In the genomic region with DNA sequence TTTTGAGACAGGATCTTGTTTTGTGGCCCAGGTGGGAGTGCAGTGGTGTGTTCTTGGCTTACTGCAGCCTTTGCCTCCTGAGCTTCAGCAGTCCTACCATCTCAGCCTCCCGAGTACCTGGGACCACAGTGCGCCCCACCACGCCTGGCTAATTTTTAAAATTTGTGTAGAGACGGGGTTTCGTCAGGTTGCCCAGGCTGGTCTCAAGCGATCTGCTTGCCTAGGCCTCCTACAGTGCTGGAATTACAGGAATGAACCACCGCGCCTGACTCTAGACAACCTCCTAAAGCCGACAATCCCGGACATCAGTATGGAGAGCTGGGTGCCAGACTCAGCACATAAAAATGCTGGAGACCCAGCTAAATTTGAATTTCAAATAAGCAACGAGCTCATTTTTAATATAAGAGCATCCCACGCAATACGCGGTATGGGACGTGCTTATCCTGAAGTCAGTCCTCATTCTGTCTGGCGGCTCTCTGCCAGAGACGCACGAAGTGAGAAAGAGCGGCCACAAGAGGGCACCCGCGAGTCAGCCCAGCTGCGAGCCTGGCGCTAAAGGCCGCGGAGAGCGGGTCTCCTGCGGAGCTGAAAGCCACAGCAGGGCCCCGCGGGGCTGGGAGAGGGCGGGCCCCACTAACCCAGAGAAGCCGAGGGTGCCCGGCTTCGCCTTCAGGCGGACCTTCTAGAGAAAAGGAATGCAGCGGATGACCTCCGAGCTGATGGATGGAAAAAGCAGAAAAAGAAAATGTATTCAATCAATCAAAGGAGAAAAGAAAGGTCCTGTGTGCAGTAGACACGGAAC, we compare ENCODE assay signal across 8 cellular contexts. TPM values are rescaled to one million over a fixed set of nuclear protein-coding genes. Genes with fewer than 3 reads are reported as not detected.
DNase-seq lines count a peak whose midpoint lies in the region; ATAC-seq and TF ChIP-seq lines count a peak whose summit lies in the region.

No MANE protein-coding gene starts in this region.

- peak; percentile 99 for TF ChIP-seq CTCF in C4-2B (conservative IDR thresholded peaks at IDR 0.05)

- H3K27ac Mint-ChIP-seq in activated CD4-positive, alpha-beta memory T cell treated with anti-CD3 and anti-CD28 coated beads, Interleukin-2, amount 10 ng/mL, durations not matched to agents 7 days and 5 days, result no peak overlapping the region

- WGBS in mesendoderm (ENCODE audit: extremely low coverage, insufficient coverage, low lambda C conversion rate), result no CpG with 5 or more reads among the region's 37 CpGs

- H3K4me1 ChIP-seq in mesendoderm (ENCODE audit: control insufficient read depth, low read depth, low read length), result no peaks in the 10 kb centered on the region

- no peaks in the 10 kb centered on the region for H3K79me2 ChIP-seq in mesendoderm (ENCODE audit: control insufficient read depth, insufficient read depth, low read length)

- no peak overlapping the region for H3K4me3 ChIP-seq in mesendoderm (ENCODE audit: low read length)

- H2BK120ac ChIP-seq in mesendoderm (ENCODE audit: low read depth, low read length), result no peak overlapping the region

- CTCF ChIA-PET in activated CD4-positive, alpha-beta memory T cell treated with anti-CD3 and anti-CD28 coated beads, Interleukin-2, amount 10 ng/mL, durations not matched to agents 7 days and 5 days (lab: Charles Lee), result interaction anchor here (0.5 to 3.0 kb wide), 38 partner anchors 9 to 804 kb away, joined by 3 to 18 read pairs (median 4); partner anchors contain the start of genes ECHS1, FUOM and PRAP1

- H3K18ac ChIP-seq in mesendoderm (ENCODE audit: low read length), result no peak overlapping the region

- no peaks in the 10 kb centered on the region for H3K79me1 ChIP-seq in mesendoderm (ENCODE audit: low read length)

- peak; percentile 78 for ATAC-seq in HG03439 (IDR thresholded peaks at IDR 0.05; ENCODE audit: unreplicated experiment)

- peaks cover 68% of the 10 kb centered on the region for H3K27me3 Mint-ChIP-seq in activated CD4-positive, alpha-beta memory T cell treated with anti-CD3 and anti-CD28 coated beads, Interleukin-2, amount 10 ng/mL, durations not matched to agents 7 days and 5 days

- DNase-seq in GM19238 (ENCODE audit: insufficient read length, low spot score), result peak; percentile 96
- peak; percentile 36 for DNase-seq in NCI-H748 treated with DMSO at 0.1 percent for 48 hours (lab: John Stamatoyannopoulos, UW)
- DNase-seq in activated CD4-positive, alpha-beta memory T cell treated with anti-CD3 and anti-CD28 coated beads, Interleukin-2, amount 10 ng/mL, durations not matched to agents 7 days and 5 days, result peak; percentile 85
- DNase-seq in ecto neural progenitor cell (ENCODE audit: low spot score), result peak; percentile 90
- DNase-seq in mesendoderm, result peak; percentile 87
- DNase-seq in stimulated activated CD8-positive, alpha-beta memory T cell treated with anti-CD3 and anti-CD28 coated beads, Interleukin-15, amount 100 ng/mL, for 48 hours (ENCODE audit: low read depth in 2 of 2), result peak; percentile 72 to 73

- no peak overlapping the region for H3K9ac ChIP-seq in mesendoderm (ENCODE audit: low read length)

- H2BK5ac ChIP-seq in mesendoderm (ENCODE audit: low read length), result no peak overlapping the region

- no peaks in the 10 kb centered on the region for H3K36me3 ChIP-seq in mesendoderm (ENCODE audit: control insufficient read depth, insufficient read depth, low read length)

- no peaks in the 10 kb centered on the region for H3K9me3 Mint-ChIP-seq in activated CD4-positive, alpha-beta memory T cell treated with anti-CD3 and anti-CD28 coated beads, Interleukin-2, amount 10 ng/mL, durations not matched to agents 7 days and 5 days

- H3K27me3 ChIP-seq in mesendoderm (ENCODE audit: insufficient read depth, low read length, poor library complexity), result peaks cover 27% of the 10 kb centered on the region

- no peak overlapping the region for H3K23ac ChIP-seq in mesendoderm (ENCODE audit: low read length)

- no peak overlapping the region for H2BK15ac ChIP-seq in mesendoderm (replicated peaks; ENCODE audit: low read depth)

- H2AK5ac ChIP-seq in mesendoderm (ENCODE audit: low read length), result no peak overlapping the region

- H3K4me2 ChIP-seq in mesendoderm (ENCODE audit: low read length), result peak overlapping the region; percentile 13

- peaks cover 11% of the 10 kb centered on the region for H3K4me1 Mint-ChIP-seq in activated CD4-positive, alpha-beta memory T cell treated with anti-CD3 and anti-CD28 coated beads, Interleukin-2, amount 10 ng/mL, durations not matched to agents 7 days and 5 days

- H4K5ac ChIP-seq in mesendoderm (ENCODE audit: low read length), result no peak overlapping the region

- POLR2A ChIA-PET in activated CD4-positive, alpha-beta memory T cell treated with anti-CD3 and anti-CD28 coated beads, Interleukin-2, amount 10 ng/mL, durations not matched to agents 7 days and 5 days (lab: Charles Lee), result interaction anchor here (1.2 to 2.8 kb wide), 2 partner anchors 60 to 76 kb away, joined by 4 to 8 read pairs; no protein-coding TSS in a partner anchor

- H4K8ac ChIP-seq in mesendoderm (ENCODE audit: low read depth, low read length), result no peak overlapping the region

- no peaks in the 10 kb centered on the region for H3K36me3 Mint-ChIP-seq in activated CD4-positive, alpha-beta memory T cell treated with anti-CD3 and anti-CD28 coated beads, Interleukin-2, amount 10 ng/mL, durations not matched to agents 7 days and 5 days (ENCODE audit: low read depth)

- no peak overlapping the region for H3K56ac ChIP-seq in mesendoderm (ENCODE audit: low read length)

- no peak overlapping the region for H3K4me3 Mint-ChIP-seq in activated CD4-positive, alpha-beta memory T cell treated with anti-CD3 and anti-CD28 coated beads, Interleukin-2, amount 10 ng/mL, durations not matched to agents 7 days and 5 days

- H3K27ac ChIP-seq in C4-2B (no peak overlapping the region), mesendoderm (ENCODE audit: low read depth, low read length) (no peak overlapping the region)

- H3K4ac ChIP-seq in mesendoderm (ENCODE audit: low read depth, low read length), result no peak overlapping the region

RNA-seq across cellular contexts. Expression of gene CALY, which starts 7.1 kb away (rescaled TPM):
- total RNA-seq in activated CD4-positive, alpha-beta memory T cell treated with anti-CD3 and anti-CD28 coated beads, Interleukin-2, amount 10 ng/mL, durations not matched to agents 7 days and 5 days, result not detected
- polyA plus RNA-seq in mesendoderm (2013, experiment 1 of 2), result 0.51 TPM
- 0.35 TPM for polyA plus RNA-seq in mesendoderm (2013, experiment 2 of 2)

RNA-seq across cellular contexts. Expression of gene PRAP1, which starts 17.6 kb away (rescaled TPM):
- total RNA-seq in activated CD4-positive, alpha-beta memory T cell treated with anti-CD3 and anti-CD28 coated beads, Interleukin-2, amount 10 ng/mL, durations not matched to agents 7 days and 5 days, result not detected
- 0.28 TPM for polyA plus RNA-seq in mesendoderm (2013, experiment 1 of 2)
- polyA plus RNA-seq in mesendoderm (2013, experiment 2 of 2), result 0.35 TPM

RNA-seq across cellular contexts. Expression of gene ZNF511, which starts 20.9 kb away (rescaled TPM):
- total RNA-seq in activated CD4-positive, alpha-beta memory T cell treated with anti-CD3 and anti-CD28 coated beads, Interleukin-2, amount 10 ng/mL, durations not matched to agents 7 days and 5 days, result 10 to 100 TPM; 45.7 to 52.7 TPM
- polyA plus RNA-seq in mesendoderm (2013, experiment 1 of 2), result 29.7 TPM
- polyA plus RNA-seq in mesendoderm (2013, experiment 2 of 2), result 31.2 TPM

RNA-seq across cellular contexts. Expression of gene TUBGCP2, which starts 20.9 kb away (rescaled TPM):
- total RNA-seq in activated CD4-positive, alpha-beta memory T cell treated with anti-CD3 and anti-CD28 coated beads, Interleukin-2, amount 10 ng/mL, durations not matched to agents 7 days and 5 days, result 10 to 100 TPM; 52.3 to 58.2 TPM
- polyA plus RNA-seq in mesendoderm (2013, experiment 1 of 2), result 33.5 TPM
- polyA plus RNA-seq in mesendoderm (2013, experiment 2 of 2), result 31.8 TPM

RNA-seq across cellular contexts. Expression of gene FUOM, which starts 28.2 kb away (rescaled TPM):
- 10 to 100 TPM; 11.2 to 11.4 TPM for total RNA-seq in activated CD4-positive, alpha-beta memory T cell treated with anti-CD3 and anti-CD28 coated beads, Interleukin-2, amount 10 ng/mL, durations not matched to agents 7 days and 5 days
- polyA plus RNA-seq in mesendoderm (2013, experiment 1 of 2), result 30.0 TPM
- polyA plus RNA-seq in mesendoderm (2013, experiment 2 of 2), result 31.2 TPM

Comparison
In these comparisons a context has a peak if more than half of its experiments do, and no peak if none do; other contexts are left out.
1. DNase-seq: peak in every context shown above with its lines; median percentile 96 in GM19238; 90 in ecto neural progenitor cell; 87 in mesendoderm; 85 in activated CD4-positive, alpha-beta memory T cell treated with anti-CD3 and anti-CD28 coated beads, Interleukin-2, amount 10 ng/mL, durations not matched to agents 7 days and 5 days; 72 in stimulated activated CD8-positive, alpha-beta memory T cell treated with anti-CD3 and anti-CD28 coated beads, Interleukin-15, amount 100 ng/mL, for 48 hours; 36 in NCI-H748 treated with DMSO at 0.1 percent for 48 hours.